In the genomic region with DNA sequence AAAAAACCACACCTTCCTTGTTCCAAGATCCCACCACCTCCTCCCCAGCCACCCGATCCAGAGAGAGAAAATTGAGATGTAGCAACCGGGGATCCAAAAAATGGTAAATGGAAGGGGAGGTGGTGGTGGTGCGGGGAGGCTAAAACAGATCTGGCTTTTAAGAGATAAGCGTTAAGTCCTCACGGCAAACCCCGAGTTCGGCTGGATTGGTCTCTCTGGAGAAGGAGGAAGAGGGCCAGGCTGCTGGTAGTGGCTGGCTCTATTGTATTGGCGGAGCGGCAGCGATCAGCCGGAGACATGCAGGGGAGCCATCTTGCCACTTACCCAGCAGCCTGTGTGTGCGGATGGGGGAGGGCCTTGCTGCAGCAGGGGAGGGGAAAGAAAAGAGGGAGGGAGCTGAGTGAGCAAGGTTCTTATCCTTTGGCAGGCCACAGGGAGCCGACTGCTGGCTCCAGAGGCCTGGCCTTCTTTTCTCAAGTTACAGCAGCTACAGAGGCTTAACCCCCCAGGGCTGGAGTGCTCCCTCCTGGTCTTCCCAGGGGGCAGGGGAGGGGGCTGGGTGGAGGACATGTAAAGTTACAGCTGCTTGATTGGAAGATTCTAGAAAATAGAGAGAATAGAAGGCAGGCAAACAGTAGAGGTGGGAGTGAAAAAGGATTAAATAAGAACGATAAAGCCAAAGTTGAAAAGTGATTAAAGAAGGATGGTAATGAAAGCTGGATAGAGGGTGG, we compare ENCODE assay signal across 8 cellular contexts. TPM values are rescaled to one million over a fixed set of nuclear protein-coding genes. Genes with fewer than 3 reads are reported as not detected.
A peak's percentile ranks its signal among the peaks of the same experiment; 100 is the strongest.
DNase-seq lines count a peak whose midpoint lies in the region; ATAC-seq and TF ChIP-seq lines count a peak whose summit lies in the region.

No MANE protein-coding gene starts in this region.

- peaks cover 52% of the 10 kb centered on the region for H3K79me2 ChIP-seq in PC-3 (ENCODE audit: low read length)

- no peaks in the 10 kb centered on the region for H3K9me3 ChIP-seq in PC-3 (ENCODE audit: low read length)

- peak overlapping the region; percentile 57 for H3K27ac ChIP-seq in PC-3 (ENCODE audit: low read length)

- H2AFZ ChIP-seq in PC-3 (ENCODE audit: low read length) = peak overlapping the region; percentile 56; the same call in 1 of the 2 replicates

- no peaks in the 10 kb centered on the region for H3K27me3 ChIP-seq in PC-3 (ENCODE audit: low read length)

- H3K9me3 Mint-ChIP-seq in HFFc6 = no peaks in the 10 kb centered on the region
- H3K9me3 Mint-ChIP-seq in activated naive CD8-positive, alpha-beta T cell treated with anti-CD3 and anti-CD28 coated beads for 36 hours = no peaks in the 10 kb centered on the region

- DNase-seq in HFFc6 (peak; percentile 89), PC-3 (peak; percentile 84), left cardiac atrium (peak; percentile 86), putamen (ENCODE audit: low spot score) (peak; percentile 88), OCI-M2 (lab: John Stamatoyannopoulos, UW; ENCODE audit: unreplicated experiment) (no peak), SHP77 treated with DMSO at 0.1 percent for 48 hours (lab: John Stamatoyannopoulos, UW) (no peak)
- DNase-seq in activated naive CD8-positive, alpha-beta T cell treated with anti-CD3 and anti-CD28 coated beads for 36 hours = peak; percentile 79

- peak overlapping the region; percentile 98 for H3K4me2 ChIP-seq in PC-3 (ENCODE audit: low read length)

- CTCF ChIA-PET in PC-3 (lab: Charles Lee) = interaction anchor here (0.6 to 1.7 kb wide), 8 partner anchors 9 to 427 kb away, joined by 3 to 11 read pairs (median 4); a partner anchor contains a TSS

- H3F3A ChIP-seq in PC-3 (ENCODE audit: low read length, unreplicated experiment) = peaks cover 4% of the 10 kb centered on the region

- peak overlapping the region; percentile 94 for H3K4me3 Mint-ChIP-seq in HFFc6
- peak overlapping the region; percentile 91 for H3K4me3 Mint-ChIP-seq in activated naive CD8-positive, alpha-beta T cell treated with anti-CD3 and anti-CD28 coated beads for 36 hours

- TF ChIP-seq CTCF in HFFc6 (IDR thresholded peaks at IDR 0.05) (no peak), PC-3 (conservative IDR thresholded peaks at IDR 0.05; ENCODE audit: low read depth, low read length) (no peak)

- POLR2A ChIA-PET in PC-3 (lab: Charles Lee; ENCODE audit: unreplicated experiment) = interaction anchor here (0.9 to 1.2 kb wide), 2 partner anchors 24 to 250 kb away, joined by 4 to 12 read pairs; a partner anchor contains a TSS

- intact Hi-C loops in PC-3 (cut with micrococcal nuclease) = loop anchor here (10.0 kb wide), 1 partner anchor 483 kb away; a partner anchor contains a TSS
- intact Hi-C loops in left cardiac atrium (cut with DNase I) = no loop called here

- peaks cover 23% of the 10 kb centered on the region for H4K20me1 ChIP-seq in PC-3 (ENCODE audit: low read length)

- H3K4me1 Mint-ChIP-seq in HFFc6 (ENCODE audit: low read depth) = peaks cover 49% of the 10 kb centered on the region
- H3K4me1 Mint-ChIP-seq in activated naive CD8-positive, alpha-beta T cell treated with anti-CD3 and anti-CD28 coated beads for 36 hours = peaks cover 31% of the 10 kb centered on the region

- ATAC-seq in PC-3 (peak; percentile 91), left cardiac atrium (peak; percentile 95)

- peaks cover 41% of the 10 kb centered on the region for H3K4me1 ChIP-seq in PC-3 (ENCODE audit: insufficient read depth, low read length)

- no peaks in the 10 kb centered on the region for H3K9me2 ChIP-seq in PC-3 (replicated peaks; ENCODE audit: low read length)

- H3K27me3 Mint-ChIP-seq in HFFc6 (ENCODE audit: insufficient read depth) = peaks cover 6% of the 10 kb centered on the region
- H3K27me3 Mint-ChIP-seq in activated naive CD8-positive, alpha-beta T cell treated with anti-CD3 and anti-CD28 coated beads for 36 hours = no peaks in the 10 kb centered on the region

- peak overlapping the region; percentile 95 for H3K9ac ChIP-seq in PC-3 (ENCODE audit: low read length)

- no TSS peak for BruUV-seq in PC-3 (replicated peaks; lab: Mats Ljungman, UMichigan)

- H3K4me3 ChIP-seq in GM08714 (ENCODE audit: low read length) (peak overlapping the region; percentile 87), PC-3 (ENCODE audit: low read length) (peak overlapping the region; percentile 94)

- peaks cover 32% of the 10 kb centered on the region; the same call in 1 of the 2 replicates for H3K36me3 Mint-ChIP-seq in HFFc6 (ENCODE audit: low read depth)
- peaks cover 32% of the 10 kb centered on the region for H3K36me3 Mint-ChIP-seq in activated naive CD8-positive, alpha-beta T cell treated with anti-CD3 and anti-CD28 coated beads for 36 hours

- peak overlapping the region; percentile 91 for H3K27ac Mint-ChIP-seq in HFFc6
- H3K27ac Mint-ChIP-seq in activated naive CD8-positive, alpha-beta T cell treated with anti-CD3 and anti-CD28 coated beads for 36 hours = peak overlapping the region; percentile 95

- H3K36me3 ChIP-seq in PC-3 (ENCODE audit: low read depth, low read length) = peaks cover 49% of the 10 kb centered on the region

RNA-seq across cellular contexts. Expression of a gene that starts 14.1 kb away (rescaled TPM):
- total RNA-seq in HFFc6 (2021; fragmentation: NEBNext Ultra II Directional; extraction: Animal tissue kit (Norgen Biotek cat#: 25700)) = 10 to 100 TPM in 1 of 6 experiments, 1 to 10 TPM in 5; 6.4 to 11.2 (median 8.3) TPM
- total RNA-seq in PC-3 (2014; rRNA removed) (14.8 and 16.4 TPM in 2 replicates), left cardiac atrium (1 to 10 TPM; 1.6 to 3.4 TPM)
- under 1 TPM; 0.49 to 0.52 TPM for total RNA-seq in activated naive CD8-positive, alpha-beta T cell treated with anti-CD3 and anti-CD28 coated beads for 36 hours

RNA-seq across cellular contexts. Expression of a gene that starts 23.5 kb away (rescaled TPM):
- total RNA-seq in HFFc6 (2021; fragmentation: NEBNext Ultra II Directional; extraction: Animal tissue kit (Norgen Biotek cat#: 25700)) = 100 to 1,000 TPM; 128 to 150 (median 142) TPM
- total RNA-seq in PC-3 (2014; rRNA removed) (112 and 116 TPM in 2 replicates), left cardiac atrium (10 to 100 TPM; 71.4 to 77.5 TPM)
- 100 to 1,000 TPM; 160 to 174 TPM for total RNA-seq in activated naive CD8-positive, alpha-beta T cell treated with anti-CD3 and anti-CD28 coated beads for 36 hours

RNA-seq across cellular contexts. Expression of a gene that starts 23.9 kb away (rescaled TPM):
- total RNA-seq in HFFc6 (2021; fragmentation: NEBNext Ultra II Directional; extraction: Animal tissue kit (Norgen Biotek cat#: 25700)) = 100 to 1,000 TPM in 4 of 6 experiments, 10 to 100 TPM in 2; 85.0 to 117 (median 103) TPM
- total RNA-seq in PC-3 (2014; rRNA removed) (26.7 and 49.6 TPM in 2 replicates), left cardiac atrium (10 to 100 TPM; 30.8 to 37.9 TPM)
- 10 to 100 TPM; 52.0 to 57.0 TPM for total RNA-seq in activated naive CD8-positive, alpha-beta T cell treated with anti-CD3 and anti-CD28 coated beads for 36 hours

RNA-seq across cellular contexts. Expression of a gene that starts 29.4 kb away (rescaled TPM):
- under 1 TPM in 1 of 6 experiments, not detected in 5; 0.12 TPM for total RNA-seq in HFFc6 (2021; fragmentation: NEBNext Ultra II Directional; extraction: Animal tissue kit (Norgen Biotek cat#: 25700))
- not detected in 2 replicates for total RNA-seq in PC-3 (2014; rRNA removed)
- not detected for total RNA-seq in activated naive CD8-positive, alpha-beta T cell treated with anti-CD3 and anti-CD28 coated beads for 36 hours
- not detected for total RNA-seq in left cardiac atrium

RNA-seq across cellular contexts. Expression of a gene that starts 33.4 kb away (rescaled TPM):
- not detected for total RNA-seq in HFFc6 (2021; fragmentation: NEBNext Ultra II Directional; extraction: Animal tissue kit (Norgen Biotek cat#: 25700))
- not detected in 2 replicates for total RNA-seq in PC-3 (2014; rRNA removed)
- total RNA-seq in activated naive CD8-positive, alpha-beta T cell treated with anti-CD3 and anti-CD28 coated beads for 36 hours = not detected
- total RNA-seq in left cardiac atrium = not detected

Comparison
In these comparisons a context has a peak if more than half of its experiments do, and no peak if none do; other contexts are left out.
1. DNase-seq: peak in HFFc6 (single experiment), PC-3 (single experiment), activated naive CD8-positive, alpha-beta T cell treated with anti-CD3 and anti-CD28 coated beads for 36 hours (single experiment), left cardiac atrium (single experiment) and putamen (single experiment); none in OCI-M2 (single experiment) and SHP77 treated with DMSO at 0.1 percent for 48 hours (single experiment).